ENCODE assay signal across 10 cellular contexts in genomic region chr10:71753091-71753959, GRCh38. TPM values are rescaled to one million over a fixed set of nuclear protein-coding genes. Genes with fewer than 3 reads are reported as not detected.
DNase-seq lines count a peak whose midpoint lies in the region; ATAC-seq and TF ChIP-seq lines count a peak whose summit lies in the region.
"Had no signal": no experiment of that assay in that cellular context is flagged by ENCODE, and none has a peak within 500 bp of the region (broad histone marks: within the 10 kb centered on the region; RNA-seq: fewer than 3 reads in every experiment).

No MANE protein-coding gene starts in this region.

- no peak for ATAC-seq in activated T-cell treated with anti-CD3 and anti-CD28 coated beads, Interleukin-2, amount 50 U/mL, for 4 hours
- no peak for ATAC-seq in activated CD8-positive, alpha-beta T cell treated with anti-CD3 and anti-CD28 coated beads, Interleukin-2, amount 10 ng/mL, durations not matched to agents 7 days and 5 days
- ATAC-seq in left lung (peak; percentile 34), HG02763 (IDR thresholded peaks at IDR 0.05; ENCODE audit: unreplicated experiment) (no peak)
- ATAC-seq: PC-3 had no signal

- H3K36me3 ChIP-seq in left lung (peaks cover 0 to 67% of the 10 kb centered on the region in 2 donors), transverse colon (no peaks in the 10 kb centered on the region)

- H3K9me3 ChIP-seq in left lung = no peaks in the 10 kb centered on the region
- no peaks in the 10 kb centered on the region for H3K9me3 ChIP-seq in transverse colon

- DNase-seq in activated T-cell treated with anti-CD3 and anti-CD28 coated beads, Interleukin-2, amount 50 U/mL, for 24 hours = no peak
- DNase-seq in activated T-cell treated with anti-CD3 and anti-CD28 coated beads, Interleukin-2, amount 50 U/mL, for 4 hours = no peak
- no peak for DNase-seq in activated CD8-positive, alpha-beta T cell treated with anti-CD3 and anti-CD28 coated beads, Interleukin-2, amount 10 ng/mL, durations not matched to agents 7 days and 5 days
- DNase-seq in left lung = peak in 1 of 2 donors; percentile 82
- peak; percentile 59 for DNase-seq in transverse colon
- no peak for DNase-seq in ureter (ENCODE audit: low spot score)
- DNase-seq in SW480 (ENCODE audit: low spot score) = no peak
- DNase-seq: activated effector memory CD4-positive, alpha-beta T cell treated with Interleukin-2 at 50 U/mL for 16 hours; PC-3 had no signal

- H3K27me3 Mint-ChIP-seq in activated T-cell treated with anti-CD3 and anti-CD28 coated beads, Interleukin-2, amount 50 U/mL, for 24 hours = no peaks in the 10 kb centered on the region
- no peaks in the 10 kb centered on the region for H3K27me3 Mint-ChIP-seq in activated T-cell treated with anti-CD3 and anti-CD28 coated beads, Interleukin-2, amount 50 U/mL, for 4 hours (ENCODE audit: low read depth)
- H3K27me3 Mint-ChIP-seq in activated CD8-positive, alpha-beta T cell treated with anti-CD3 and anti-CD28 coated beads, Interleukin-2, amount 10 ng/mL, durations not matched to agents 7 days and 5 days (ENCODE audit: low read depth) = no peaks in the 10 kb centered on the region

- peaks cover 25 to 99% of the 10 kb centered on the region in 2 donors for H3K4me1 ChIP-seq in left lung
- H3K4me1 ChIP-seq in transverse colon = peaks cover 32 to 78% (median 41%) of the 10 kb centered on the region in 4 donors

- H3K9me3 Mint-ChIP-seq in activated T-cell treated with anti-CD3 and anti-CD28 coated beads, Interleukin-2, amount 50 U/mL, for 24 hours = no peaks in the 10 kb centered on the region
- no peaks in the 10 kb centered on the region for H3K9me3 Mint-ChIP-seq in activated T-cell treated with anti-CD3 and anti-CD28 coated beads, Interleukin-2, amount 50 U/mL, for 4 hours
- H3K9me3 Mint-ChIP-seq in activated CD8-positive, alpha-beta T cell treated with anti-CD3 and anti-CD28 coated beads, Interleukin-2, amount 10 ng/mL, durations not matched to agents 7 days and 5 days (ENCODE audit: insufficient read depth) = no peaks in the 10 kb centered on the region

- TF ChIP-seq CTCF in left lung (IDR thresholded peaks at IDR 0.05) (no peak), transverse colon (IDR thresholded peaks at IDR 0.05) (no peak)

- peaks cover 92% of the 10 kb centered on the region for H3K36me3 Mint-ChIP-seq in activated T-cell treated with anti-CD3 and anti-CD28 coated beads, Interleukin-2, amount 50 U/mL, for 24 hours (ENCODE audit: low read depth)
- H3K36me3 Mint-ChIP-seq in activated T-cell treated with anti-CD3 and anti-CD28 coated beads, Interleukin-2, amount 50 U/mL, for 4 hours (ENCODE audit: insufficient read depth) = peaks cover 69% of the 10 kb centered on the region
- H3K36me3 Mint-ChIP-seq in activated CD8-positive, alpha-beta T cell treated with anti-CD3 and anti-CD28 coated beads, Interleukin-2, amount 10 ng/mL, durations not matched to agents 7 days and 5 days (ENCODE audit: low read depth) = peaks cover 87% of the 10 kb centered on the region

- intact Hi-C loops in left lung (cut with DNase I) = no loop called here
- intact Hi-C loops in transverse colon (cut with DNase I; ENCODE audit: low total_unique reads) = no loop called here

- 64 to 78% methylated on average over 5 to 13 of the region's 15 CpGs for WGBS in transverse colon (ENCODE audit: low coverage in 1 of 2), 2 donors

- POLR2A ChIA-PET in activated CD8-positive, alpha-beta T cell treated with anti-CD3 and anti-CD28 coated beads, Interleukin-2, amount 10 ng/mL, durations not matched to agents 7 days and 5 days (lab: Charles Lee) = interaction anchor here (1.2 to 1.6 kb wide), 4 partner anchors 16 to 23 kb away, joined by 4 to 8 read pairs (median 6); partner anchors contain the start of gene VSIR

- no peak overlapping the region for H3K4me3 Mint-ChIP-seq in activated T-cell treated with anti-CD3 and anti-CD28 coated beads, Interleukin-2, amount 50 U/mL, for 24 hours
- no peak overlapping the region for H3K4me3 Mint-ChIP-seq in activated T-cell treated with anti-CD3 and anti-CD28 coated beads, Interleukin-2, amount 50 U/mL, for 4 hours
- peak overlapping the region; percentile 34 for H3K4me3 Mint-ChIP-seq in activated CD8-positive, alpha-beta T cell treated with anti-CD3 and anti-CD28 coated beads, Interleukin-2, amount 10 ng/mL, durations not matched to agents 7 days and 5 days

- TF ChIP-seq EP300 in transverse colon (IDR thresholded peaks at IDR 0.05; ENCODE audit: low read depth) = no peak

- peaks cover 96% of the 10 kb centered on the region for H3K4me1 Mint-ChIP-seq in activated T-cell treated with anti-CD3 and anti-CD28 coated beads, Interleukin-2, amount 50 U/mL, for 24 hours (ENCODE audit: low read depth)
- peaks cover 96% of the 10 kb centered on the region for H3K4me1 Mint-ChIP-seq in activated T-cell treated with anti-CD3 and anti-CD28 coated beads, Interleukin-2, amount 50 U/mL, for 4 hours (ENCODE audit: low read depth)
- peaks cover 97% of the 10 kb centered on the region for H3K4me1 Mint-ChIP-seq in activated CD8-positive, alpha-beta T cell treated with anti-CD3 and anti-CD28 coated beads, Interleukin-2, amount 10 ng/mL, durations not matched to agents 7 days and 5 days (ENCODE audit: low read depth)

- H3K27ac ChIP-seq in left lung (peak overlapping the region; percentile 13 to 94), transverse colon (peak overlapping the region; percentile 56 to 84 (median 78))

- H3K27ac Mint-ChIP-seq in activated T-cell treated with anti-CD3 and anti-CD28 coated beads, Interleukin-2, amount 50 U/mL, for 24 hours = peak overlapping the region; percentile 93
- H3K27ac Mint-ChIP-seq in activated CD8-positive, alpha-beta T cell treated with anti-CD3 and anti-CD28 coated beads, Interleukin-2, amount 10 ng/mL, durations not matched to agents 7 days and 5 days = peak overlapping the region; percentile 94

- no peaks in the 10 kb centered on the region for H3K27me3 ChIP-seq in left lung
- H3K27me3 ChIP-seq in transverse colon = no peaks in the 10 kb centered on the region

- CTCF ChIA-PET in activated CD8-positive, alpha-beta T cell treated with anti-CD3 and anti-CD28 coated beads, Interleukin-2, amount 10 ng/mL, durations not matched to agents 7 days and 5 days (lab: Charles Lee) = interaction anchor here (1.2 to 8.4 kb wide), 5 partner anchors 17 to 58 kb away, joined by 3 to 116 read pairs (median 6); partner anchors contain the start of gene VSIR

- H3K4me3 ChIP-seq in left lung = no peak overlapping the region
- H3K4me3 ChIP-seq in transverse colon = no peak overlapping the region

- peak; percentile 29 for TF ChIP-seq POLR2A in transverse colon (IDR thresholded peaks at IDR 0.05)

- in situ Hi-C loops in transverse colon (cut with MboI; ENCODE audit: low pct_ligation_motif_present in 1 of 4, low pct_unique_long_range_greater_than_20kb in 1 of 4, low sequenced_read_pairs in 3 of 4) = no loop called here

RNA-seq across cellular contexts. Expression of gene VSIR, which starts 20.0 kb away (rescaled TPM):
- total RNA-seq in activated T-cell treated with anti-CD3 and anti-CD28 coated beads, Interleukin-2, amount 50 U/mL, for 4 hours = 100 to 1,000 TPM; 238 to 274 (median 240) TPM
- total RNA-seq in activated CD8-positive, alpha-beta T cell treated with anti-CD3 and anti-CD28 coated beads, Interleukin-2, amount 10 ng/mL, durations not matched to agents 7 days and 5 days = 100 to 1,000 TPM; 127 to 133 TPM
- total RNA-seq in left lung (100 to 1,000 TPM in 1 of 2 donors, 10 to 100 TPM in 1; 46.7 to 133 TPM), transverse colon (10 to 100 TPM; 54.3 to 77.0 (median 61.6) TPM), ureter (65.6 TPM)

RNA-seq across cellular contexts. Expression of gene C10orf105, which starts 33.7 kb away (rescaled TPM):
- under 1 TPM; 0.05 to 0.28 (median 0.18) TPM for total RNA-seq in activated T-cell treated with anti-CD3 and anti-CD28 coated beads, Interleukin-2, amount 50 U/mL, for 4 hours
- total RNA-seq in activated CD8-positive, alpha-beta T cell treated with anti-CD3 and anti-CD28 coated beads, Interleukin-2, amount 10 ng/mL, durations not matched to agents 7 days and 5 days = 1 to 10 TPM in 1 of 2 experiments, under 1 TPM in 1; 0.73 to 1.1 TPM
- total RNA-seq in left lung (1 to 10 TPM in 1 of 2 donors, under 1 TPM in 1; 0.17 to 1.0 TPM), transverse colon (under 1 TPM in 1 of 4 donors, not detected in 3; 0.16 TPM), ureter (0.34 TPM)
- total RNA-seq: PC-3 had no signal
